1 cellular context compared by ENCODE assay signal in genomic region chr7:135129579-135129978, GRCh38.
TF ChIP-seq lines count a peak whose summit lies in the region.

No MANE protein-coding gene starts in this region.

TF ChIP-seq in GM23338, 12 proteins besides CTCF, POLR2A, EP300 and RAD21 (continued from another document):
- TF ChIP-seq REST (IDR thresholded peaks at IDR 0.05; ENCODE audit: unreplicated experiment) = no peak
